ENCODE assay signal across 17 cellular contexts in genomic region chr20:45218133-45218532, GRCh38. TPM values are rescaled to one million over a fixed set of nuclear protein-coding genes. Genes with fewer than 3 reads are reported as not detected.
DNase-seq lines count a peak whose midpoint lies in the region; ATAC-seq, FAIRE-seq and TF ChIP-seq lines count a peak whose summit lies in the region.
"Had no signal": no experiment of that assay in that cellular context is flagged by ENCODE, and none has a peak within 500 bp of the region (broad histone marks: within the 10 kb centered on the region; RNA-seq: fewer than 3 reads in every experiment).

No MANE protein-coding gene starts in this region.

- CTCF ChIA-PET in HEK293T (lab: Yijun Ruan, JAX) = no interaction called here

- no peaks in the 10 kb centered on the region for H3K36me3 ChIP-seq in kidney (ENCODE audit: control insufficient read depth in 1 of 2, insufficient read depth in 2 of 2, low read length in 2 of 2)

- DNase-seq in M059J (ENCODE audit: low read depth) (peak; percentile 42), epithelial cell of proximal tubule (ENCODE audit: low read depth) (peak; percentile 3), omental fat pad (ENCODE audit: low spot score) (no peak), kidney (no peak), UCSD-AML1 (lab: John Stamatoyannopoulos, UW; ENCODE audit: unreplicated experiment) (no peak), nucleus accumbens (lab: John Stamatoyannopoulos, UW) (no peak), HEK293T (ENCODE audit: extremely low spot score) (no peak)
- DNase-seq: Caco-2; CD8-positive, alpha-beta memory T cell; GF-D8 had no signal

- no peak overlapping the region for H3K4me3 ChIP-seq in epithelial cell of proximal tubule (ENCODE audit: low read depth, low read length)
- no peak overlapping the region for H3K4me3 ChIP-seq in kidney (ENCODE audit: low read length in 2 of 2)
- H3K4me3 ChIP-seq: A549 had no signal

- intact Hi-C loops in kidney (cut with DNase I) = no loop called here

- no peak for FAIRE-seq in kidney (lab: Jason Lieb, UNC)
- FAIRE-seq: A549, H54 had no signal

- no peak for TF ChIP-seq CTCF in C4-2B (conservative IDR thresholded peaks at IDR 0.05)
- no peak for TF ChIP-seq CTCF in epithelial cell of proximal tubule (conservative IDR thresholded peaks at IDR 0.05; ENCODE audit: low read depth, low read length)
- TF ChIP-seq CTCF in omental fat pad (IDR thresholded peaks at IDR 0.05) = no peak
- no peak for TF ChIP-seq CTCF in kidney (IDR thresholded peaks at IDR 0.05; ENCODE audit: borderline replicate concordance, extremely low read depth, insufficient read depth)

- no peak overlapping the region for H3K9ac ChIP-seq in kidney (ENCODE audit: low read length in 2 of 2)

- peak overlapping the region; percentile 92 for H3K27ac ChIP-seq in C4-2B
- H3K27ac ChIP-seq in kidney (ENCODE audit: low read depth in 2 of 2, low read length in 2 of 2) = no peak overlapping the region
- H3K27ac ChIP-seq: A549 had no signal

- POLR2A ChIA-PET in HEK293T (lab: Yijun Ruan, JAX) = no interaction called here

- ATAC-seq in omental fat pad (ENCODE audit: low FRiP score) = peak; percentile 28
- ATAC-seq: HCT116 had no signal

- H3K4me1 ChIP-seq in kidney (ENCODE audit: control insufficient read depth in 1 of 2, insufficient read depth in 1 of 2, low read depth in 1 of 2, low read length in 2 of 2) = no peaks in the 10 kb centered on the region
- H3K4me1 ChIP-seq: A549 had no signal

- H3K9me3 ChIP-seq in kidney (ENCODE audit: control insufficient read depth in 1 of 2, low read length in 2 of 2) = no peaks in the 10 kb centered on the region
- H3K9me3 ChIP-seq: A549, Caco-2 had no signal

TF ChIP-seq in HEK293T, 16 proteins besides CTCF, POLR2A, EP300 and RAD21:
- TF ChIP-seq TARDBP (IDR thresholded peaks at IDR 0.05) = no peak
- TF ChIP-seq FOXM1 (IDR thresholded peaks at IDR 0.05; ENCODE audit: borderline replicate concordance) = no peak
- no peak for TF ChIP-seq HDGF (IDR thresholded peaks at IDR 0.05; ENCODE audit: borderline replicate concordance)
- no peak for TF ChIP-seq CTBP1 (IDR thresholded peaks at IDR 0.05; ENCODE audit: borderline replicate concordance)
- TF ChIP-seq ZNF384 (IDR thresholded peaks at IDR 0.05) = no peak
- TF ChIP-seq BHLHE40 (IDR thresholded peaks at IDR 0.05; ENCODE audit: borderline replicate concordance) = no peak
- no peak for TF ChIP-seq ELF4 (IDR thresholded peaks at IDR 0.05)

RNA-seq across cellular contexts. Expression of gene SEMG2, which starts 3.0 kb away (rescaled TPM):
- not detected in 2 replicates for total RNA-seq in M059J (2014; rRNA removed; shearing (Covaris generic))
- total RNA-seq in epithelial cell of proximal tubule (not detected in 2 replicates), omental fat pad (not detected), kidney (0.16 TPM)
- polyA plus RNA-seq in kidney (ENCODE audit: insufficient read depth, low read depth, low replicate concordance) = 0.80 TPM
- total RNA-seq: Caco-2; CD8-positive, alpha-beta memory T cell had no signal
- polyA plus RNA-seq: A549; AG04450; BJ; CD8-positive, alpha-beta memory T cell; IgD-negative memory B cell had no signal

RNA-seq across cellular contexts. Expression of gene SEMG1, which starts 11.3 kb away (rescaled TPM):
- not detected in 2 replicates for total RNA-seq in M059J (2014; rRNA removed; shearing (Covaris generic))
- not detected in 2 replicates for total RNA-seq in epithelial cell of proximal tubule
- total RNA-seq in omental fat pad = not detected
- not detected for total RNA-seq in kidney
- not detected for polyA plus RNA-seq in kidney (ENCODE audit: insufficient read depth, low read depth, low replicate concordance)
- total RNA-seq: Caco-2; CD8-positive, alpha-beta memory T cell had no signal
- polyA plus RNA-seq: A549; AG04450; BJ; CD8-positive, alpha-beta memory T cell; IgD-negative memory B cell had no signal

RNA-seq across cellular contexts. Expression of gene SLPI, which starts 36.2 kb away (rescaled TPM):
- total RNA-seq in M059J (2014; rRNA removed; shearing (Covaris generic)) = 0.30 TPM in 1 of 2 replicates, not detected in the other
- total RNA-seq in epithelial cell of proximal tubule = 20.5 and 68.1 TPM in 2 replicates
- total RNA-seq in omental fat pad = 100 to 1,000 TPM; 114 to 505 (median 171) TPM
- 3,615 TPM for total RNA-seq in kidney
- 105 TPM for polyA plus RNA-seq in kidney (ENCODE audit: insufficient read depth, low read depth, low replicate concordance)
- total RNA-seq: CD8-positive, alpha-beta memory T cell had no signal
- polyA plus RNA-seq: AG04450; CD8-positive, alpha-beta memory T cell; IgD-negative memory B cell had no signal

RNA-seq across cellular contexts. Expression of gene PI3, which starts 43.4 kb away (rescaled TPM):
- not detected in 2 replicates for total RNA-seq in M059J (2014; rRNA removed; shearing (Covaris generic))
- total RNA-seq in epithelial cell of proximal tubule (not detected in 2 replicates), omental fat pad (1 to 10 TPM in 3 of 4 donors, not detected in 1; 1.1 to 6.7 (median 4.3) TPM), kidney (8.7 TPM)
- polyA plus RNA-seq in kidney (ENCODE audit: insufficient read depth, low read depth, low replicate concordance) = not detected
- polyA plus RNA-seq: AG04450; BJ; CD8-positive, alpha-beta memory T cell had no signal

Comparison
In these comparisons a context has a peak if more than half of its experiments do, and no peak if none do; other contexts are left out.
1. DNase-seq: peak in M059J (single experiment) and epithelial cell of proximal tubule (single experiment); none in omental fat pad (single experiment), kidney (single experiment), UCSD-AML1 (single experiment), nucleus accumbens (0 of 56) and HEK293T (single experiment).
2. RNA of gene SLPI, which starts 36.2 kb away (total RNA-seq): 3,615 TPM in kidney (single experiment), 114 to 505 TPM in omental fat pad and 20.5 to 68.1 TPM in epithelial cell of proximal tubule; 0.30 TPM in M059J; every median in the first group is over 10 times any median in the second.